Comparison of ENCODE assay signal across 34 cellular contexts in the genomic region with DNA sequence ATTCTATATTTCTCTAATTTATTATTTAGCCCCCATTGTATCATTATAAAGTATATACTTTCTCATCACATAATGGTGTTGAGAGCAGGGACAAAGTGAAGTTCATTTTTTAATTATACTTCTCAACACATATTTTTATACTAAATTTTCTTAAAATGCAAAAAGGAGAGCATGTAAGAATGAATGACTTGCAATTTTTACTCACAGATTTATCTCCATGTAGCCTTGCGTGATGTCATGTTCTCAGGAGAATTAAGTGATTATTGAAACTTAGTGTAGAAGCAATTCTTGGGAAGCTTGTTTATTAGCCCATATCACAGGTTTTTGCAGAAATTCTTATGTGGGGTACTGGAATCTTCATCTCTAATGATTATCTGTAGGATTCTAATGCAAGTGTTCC. TPM values are rescaled to one million over a fixed set of nuclear protein-coding genes. Genes with fewer than 3 reads are reported as not detected.
"Had no signal": no experiment of that assay in that cellular context is flagged by ENCODE, and none has a peak within 500 bp of the region (broad histone marks: within the 10 kb centered on the region; RNA-seq: fewer than 3 reads in every experiment).

No MANE protein-coding gene starts in this region.

- H3K4me1 ChIP-seq: colonic mucosa, esophagus squamous epithelium, gastrocnemius medialis, heart right ventricle, left lung, lower lobe of right lung had no signal

- FAIRE-seq: endometrium, islet of Langerhans, keratinocyte had no signal

- DNase-seq: colonic mucosa; cortex of kidney; effector CD8-positive, alpha-beta T cell; effector memory CD8-positive, alpha-beta T cell; endodermal cell; erythroblast; esophagus squamous epithelium; foreskin fibroblast; foreskin melanocyte; gastrocnemius medialis; glutamatergic neuron; head of caudate nucleus; heart right ventricle; hippocampal formation; left cardiac atrium; left lung; left ventricle myocardium superior; lower lobe of right lung; mesenchymal stem cell; mucosa of descending colon; naive B cell had no signal

- ATAC-seq: effector memory CD8-positive, alpha-beta T cell; esophagus mucosa; gastrocnemius medialis; heart right ventricle; left cardiac atrium; left lung; left ventricle myocardium superior; lower lobe of right lung; mucosa of descending colon had no signal

- H3K27ac ChIP-seq: colonic mucosa, epithelial cell of prostate, esophagus squamous epithelium, gastrocnemius medialis, heart right ventricle, left lung, lower lobe of right lung had no signal

- H3K36me3 ChIP-seq: colonic mucosa, esophagus squamous epithelium, gastrocnemius medialis, heart right ventricle, left lung, lower lobe of right lung had no signal

- H3K27me3 ChIP-seq: colonic mucosa, esophagus squamous epithelium, gastrocnemius medialis, heart right ventricle, left lung had no signal

- H3K4me3 ChIP-seq: colonic mucosa, esophagus squamous epithelium, gastrocnemius medialis, heart right ventricle, left lung, lower lobe of right lung, mucosa of descending colon had no signal

- H3K9me3 ChIP-seq: colonic mucosa, esophagus squamous epithelium, gastrocnemius medialis, lower lobe of right lung, mucosa of descending colon had no signal

RNA-seq across cellular contexts. Expression of a gene that starts 0.7 kb away (rescaled TPM):
- total RNA-seq: colonic mucosa, dermis microvascular lymphatic vessel endothelial cell, endodermal cell, esophagus mucosa, esophagus squamous epithelium, gastrocnemius medialis, glomerular endothelial cell, heart right ventricle, kidney epithelial cell, left cardiac atrium, left lung, left ventricle myocardium superior, lower lobe of right lung, lung microvascular endothelial cell, mesenteric fat pad, mesothelial cell of epicardium, mucosa of descending colon, myocyte had no signal
- polyA plus RNA-seq: heart right ventricle, keratinocyte had no signal

RNA-seq across cellular contexts. Expression of a gene that starts 33.8 kb away (rescaled TPM):
- total RNA-seq: colonic mucosa, dermis microvascular lymphatic vessel endothelial cell, endodermal cell, esophagus mucosa, esophagus squamous epithelium, gastrocnemius medialis, glomerular endothelial cell, heart right ventricle, kidney epithelial cell, left cardiac atrium, left lung, left ventricle myocardium superior, lower leg skin, lower lobe of right lung, lung microvascular endothelial cell, mesenteric fat pad, mesothelial cell of epicardium, mucosa of descending colon, myocyte had no signal
- polyA plus RNA-seq: heart right ventricle, keratinocyte had no signal

RNA-seq across cellular contexts. Expression of a gene that starts 52.6 kb away (rescaled TPM):
- total RNA-seq: colonic mucosa, dermis microvascular lymphatic vessel endothelial cell, endodermal cell, esophagus mucosa, esophagus squamous epithelium, gastrocnemius medialis, glomerular endothelial cell, heart right ventricle, kidney epithelial cell, left cardiac atrium, left lung, left ventricle myocardium superior, lower leg skin, lower lobe of right lung, lung microvascular endothelial cell, mesenteric fat pad, mesothelial cell of epicardium, mucosa of descending colon, myocyte had no signal
- polyA plus RNA-seq: heart right ventricle, keratinocyte had no signal
